In the genomic region with DNA sequence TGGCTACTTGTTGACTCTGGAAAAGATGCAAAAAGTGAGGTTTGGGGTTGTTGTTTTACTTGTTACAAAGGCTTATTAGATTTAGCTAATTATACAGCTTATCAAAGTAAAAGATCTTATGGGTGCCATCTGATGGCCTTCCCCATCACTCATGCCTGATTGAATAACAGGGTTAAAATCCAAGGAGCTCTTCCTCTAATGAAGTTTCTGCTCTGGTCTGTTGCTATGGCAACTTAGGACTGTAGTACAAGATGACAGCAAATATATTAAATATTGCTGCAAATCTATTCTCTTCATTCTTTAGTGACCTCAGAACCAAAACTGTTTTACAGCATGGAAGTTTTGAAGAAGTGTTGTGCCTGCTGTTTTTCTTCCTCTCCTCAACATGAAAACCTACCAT, we compare ENCODE assay signal across 26 cellular contexts.
"Had no signal": no experiment of that assay in that cellular context is flagged by ENCODE, and none has a peak within 500 bp of the region (broad histone marks: within the 10 kb centered on the region; RNA-seq: fewer than 3 reads in every experiment).

No MANE protein-coding gene starts in this region.

- H3K27me3 ChIP-seq: ovary, right atrium auricular region, right lobe of liver, stomach, testis, thyroid gland, transverse colon, upper lobe of left lung, vagina had no signal

- H3K4me3 ChIP-seq: left ventricle myocardium inferior, lung, ovary, right atrium auricular region, right lobe of liver, smooth muscle cell, stomach, testis, thyroid gland, transverse colon, upper lobe of left lung, vagina had no signal

- H3K36me3 ChIP-seq: left ventricle myocardium inferior, ovary, right atrium auricular region, right lobe of liver, stomach, thyroid gland, transverse colon, upper lobe of left lung, vagina had no signal

- H3K4me1 ChIP-seq: left ventricle myocardium inferior, right atrium auricular region, right lobe of liver, stomach, testis, thyroid gland, transverse colon, upper lobe of left lung, vagina had no signal

- H3K4me1 Mint-ChIP-seq: immature natural killer cell; naive B cell; nephron progenitor cell; stimulated activated naive B cell treated with anti-CD40 and anti-IgM and Interleukin-4, amounts not matched to agents 10 μg/mL and 1 μg/mL and 100 μg/mL, for 72 hours had no signal

- DNase-seq: hypothalamus; immature natural killer cell; kidney; left colon; left ventricle myocardium inferior; mesendoderm; naive B cell; natural killer cell; nephron progenitor cell; ovary; right lobe of liver; stimulated activated CD4-positive, alpha-beta T cell treated with anti-CD3 and anti-CD28 coated beads, Interleukin-1b, Interleukin-23, amount 100 ng/mL, for 48 hours; stimulated activated CD4-positive, alpha-beta T cell treated with anti-CD3 and anti-CD28 coated beads, Interleukin-2, amount 100 ng/mL, for 48 hours; stimulated activated naive B cell treated with anti-CD40 and anti-IgM and Interleukin-4, amounts not matched to agents 10 μg/mL and 1 μg/mL and 100 μg/mL, for 72 hours; stimulated activated naive CD8-positive, alpha-beta T cell treated with anti-CD3 and anti-CD28 coated beads, Interleukin-15, Interleukin-2, amounts not matched to agents 100 U/mL and 50 U/mL, for 24 hours; stomach; testis; thyroid gland; transverse colon; upper lobe of left lung had no signal

- H3K27ac ChIP-seq: left ventricle myocardium inferior, ovary, right atrium auricular region, right lobe of liver, stomach, testis, thyroid gland, transverse colon, upper lobe of left lung, vagina had no signal

- H3K36me3 Mint-ChIP-seq: immature natural killer cell; mesothelial cell of epicardium; naive B cell; natural killer cell; stimulated activated naive B cell treated with anti-CD40 and anti-IgM and Interleukin-4, amounts not matched to agents 10 μg/mL and 1 μg/mL and 100 μg/mL, for 72 hours had no signal

- H3K9me3 ChIP-seq: left ventricle myocardium inferior, ovary, right atrium auricular region, right lobe of liver, stomach, testis, thyroid gland, transverse colon, upper lobe of left lung, vagina had no signal

- H3K4me2 ChIP-seq: smooth muscle cell had no signal

- H3K4me3 Mint-ChIP-seq: immature natural killer cell; mesothelial cell of epicardium; naive B cell; natural killer cell; nephron progenitor cell; stimulated activated naive B cell treated with anti-CD40 and anti-IgM and Interleukin-4, amounts not matched to agents 10 μg/mL and 1 μg/mL and 100 μg/mL, for 72 hours had no signal

- H3K27ac Mint-ChIP-seq: immature natural killer cell; mesothelial cell of epicardium; naive B cell; natural killer cell; nephron progenitor cell; progenitor cell of endocrine pancreas; stimulated activated naive B cell treated with anti-CD40 and anti-IgM and Interleukin-4, amounts not matched to agents 10 μg/mL and 1 μg/mL and 100 μg/mL, for 72 hours had no signal

- ATAC-seq: left colon; natural killer cell; right lobe of liver; stimulated activated naive B cell treated with anti-CD40 and anti-IgM and Interleukin-4, amounts not matched to agents 10 μg/mL and 1 μg/mL and 100 μg/mL, for 72 hours; stimulated activated naive CD8-positive, alpha-beta T cell treated with anti-CD3 and anti-CD28 coated beads, Interleukin-15, Interleukin-2, amounts not matched to agents 100 U/mL and 50 U/mL, for 24 hours had no signal

- H3K9me3 Mint-ChIP-seq: immature natural killer cell had no signal
